40 cellular contexts compared by ENCODE assay signal in the genomic region with DNA sequence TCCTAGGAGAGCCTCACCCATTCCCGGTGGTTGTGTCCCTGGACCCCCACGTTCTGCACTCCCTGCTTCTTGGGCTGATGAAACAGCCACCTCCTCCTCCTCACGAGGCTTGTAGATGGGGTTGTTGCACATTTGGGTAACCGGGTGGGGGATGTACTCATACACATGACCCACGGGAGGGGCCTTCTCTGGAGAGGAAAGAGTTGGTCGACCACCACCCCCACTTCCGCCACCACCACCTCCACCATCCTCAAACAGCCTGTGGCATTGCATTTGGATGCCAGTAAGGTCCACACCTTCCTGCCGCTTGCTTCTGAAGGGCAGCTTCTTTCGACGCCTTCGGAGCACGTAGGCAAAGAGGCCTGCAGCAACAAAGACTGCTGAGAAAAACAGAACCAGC. TPM values are rescaled to one million over a fixed set of nuclear protein-coding genes. Genes with fewer than 3 reads are reported as not detected.
"Had no signal": no experiment of that assay in that cellular context is flagged by ENCODE, and none has a peak within 500 bp of the region (broad histone marks: within the 10 kb centered on the region; RNA-seq: fewer than 3 reads in every experiment).

No MANE protein-coding gene starts in this region.

- H3K4me3 ChIP-seq: MG63 had no signal

- H3K36me3 ChIP-seq: MG63 had no signal

- H3K4me2 ChIP-seq: KMS-11 had no signal

- H3K9me3 ChIP-seq: MG63 had no signal

- H3K27ac ChIP-seq: KMS-11 had no signal

- DNase-seq: Karpas-422, Kasumi-1, KBM-7, KG1, MG63, MM.1S, MV-4-11, NCI-H1048, NCI-H1092, NCI-H1092 treated with DMSO at 0.1 percent for 48 hours, NCI-H1105, NCI-H1105 treated with DMSO at 0.1 percent for 48 hours, NCI-H1417, NCI-H1417 treated with DMSO at 0.1 percent for 48 hours, NCI-H1436, NCI-H1436 treated with DMSO at 0.1 percent for 48 hours, NCI-H146, NCI-H1694, NCI-H1694 treated with DMSO at 0.1 percent for 48 hours, NCI-H187, NCI-H187 treated with DMSO at 0.1 percent for 48 hours, NCI-H1930, NCI-H2029, NCI-H2029 treated with DMSO at 0.1 percent for 48 hours, NCI-H2081, NCI-H2081 treated with DMSO at 0.1 percent for 48 hours, NCI-H2107, NCI-H2171, NCI-H2171 treated with DMSO at 0.1 percent for 48 hours, NCI-H2227 treated with DMSO at 0.1 percent for 48 hours, NCI-H226, NCI-H345, NCI-H446, NCI-H446 treated with DMSO at 0.1 percent for 48 hours, NCI-H510A had no signal

- H3K9ac ChIP-seq: KMS-11 had no signal

RNA-seq across cellular contexts. Expression of a gene that starts 7.7 kb away (rescaled TPM):
- total RNA-seq: LHCN-M2, M059J, MCF 10A, NCI-H460 had no signal
